8 cellular contexts compared by ENCODE assay signal in genomic region chr14:45134051-45134958, GRCh38.
DNase-seq lines count a peak whose midpoint lies in the region; ATAC-seq and TF ChIP-seq lines count a peak whose summit lies in the region.

TSS of gene FKBP3 (minus strand) at chr14:45134481. CDS start at chr14:45134456, 25 bp downstream.

- DNase-seq in AG09309 (ENCODE audit: low read depth), result peak; percentile 96
- peak; percentile 97 for DNase-seq in NCI-H345 treated with DMSO at 0.1 percent for 48 hours (lab: John Stamatoyannopoulos, UW; ENCODE audit: unreplicated experiment)
- peak; percentile 93 for DNase-seq in activated CD4-positive, CD25-positive, alpha-beta regulatory T cell treated with anti-CD3 and anti-CD28 coated beads, Interleukin-2, amount 50 U/mL, for 16 hours (ENCODE audit: low read depth, low spot score)
- DNase-seq in cerebellar cortex (ENCODE audit: low spot score), result peak; percentile 100
- peak; percentile 99 for DNase-seq in islet precursor cell
- DNase-seq in stimulated activated CD4-positive, alpha-beta T cell treated with anti-CD3 and anti-CD28 coated beads, Interleukin-15, amount 100 ng/mL, for 1 hour (ENCODE audit: low read depth in 1 of 2, low spot score in 1 of 2), result peak; percentile 89 to 90

- peak; percentile 27 for TF ChIP-seq CTCF in AG09309 (IDR thresholded peaks at IDR 0.05; ENCODE audit: control insufficient read depth, insufficient read depth, low read depth, low read length, missing control alignments)

- TF ChIP-seq POLR2A in GM18951 (IDR thresholded peaks at IDR 0.05; ENCODE audit: extremely low read depth, insufficient read depth, insufficient read length), result peak; percentile 95

- peak; percentile 90 for ATAC-seq in HG03280 (IDR thresholded peaks at IDR 0.05; ENCODE audit: unreplicated experiment)

- peak within 1 kb of the TSS; percentile 94 for H3K4me3 ChIP-seq in AG09309 (ENCODE audit: control insufficient read depth, low read depth, low read length)

- in situ Hi-C loops in GM18951 (cut with MboI; ENCODE audit: low sequenced_read_pairs, unreplicated experiment), result no loop called here

Comparison
In these comparisons a context has a peak if more than half of its experiments do, and no peak if none do; other contexts are left out.
1. Peak in every context shown above with its lines: DNase-seq, ATAC-seq and H3K4me3 ChIP-seq.